1 cellular context compared by ENCODE assay signal in genomic region chr1:185695299-185695698, GRCh38.
TF ChIP-seq lines count a peak whose summit lies in the region.

No MANE protein-coding gene starts in this region.

TF ChIP-seq in GM12878, 131 proteins besides CTCF, POLR2A, EP300 and RAD21 (continued from another document):
- TF ChIP-seq ELK1 (IDR thresholded peaks at IDR 0.05; ENCODE audit: low read depth, low read length) (no peak), TBL1XR1 (IDR thresholded peaks at IDR 0.05; ENCODE audit: low read depth, low read length) (no peak), IKZF1 (conservative IDR thresholded peaks at IDR 0.05) (no peak), GABPA (IDR thresholded peaks at IDR 0.05; ENCODE audit: low read depth) (no peak), DPF2 (IDR thresholded peaks at IDR 0.05) (no peak), CEBPB (IDR thresholded peaks at IDR 0.05; ENCODE audit: borderline replicate concordance in 1 of 2, low read depth in 2 of 2, low read length in 2 of 2) (no peak), JUNB (IDR thresholded peaks at IDR 0.05) (no peak), E4F1 (IDR thresholded peaks at IDR 0.05; ENCODE audit: borderline replicate concordance, partially characterized antibody) (no peak), FOS (IDR thresholded peaks at IDR 0.05; ENCODE audit: borderline replicate concordance, extremely low read depth, insufficient read length) (no peak), TAF1 (IDR thresholded peaks at IDR 0.05; ENCODE audit: borderline replicate concordance, low read depth, low read length) (no peak), HSF1 (IDR thresholded peaks at IDR 0.05; ENCODE audit: low read depth, low read length) (no peak), STAT1 (conservative IDR thresholded peaks at IDR 0.05) (no peak), FOXK2 (IDR thresholded peaks at IDR 0.05) (no peak)
